ENCODE assay signal across 1 cellular context in genomic region chr1:17010601-17011438, GRCh38.
TF ChIP-seq lines count a peak whose summit lies in the region.

No MANE protein-coding gene starts in this region.

TF ChIP-seq in K562, 482 proteins besides CTCF, POLR2A, EP300 and RAD21 (continues in another document):
- no peak for TF ChIP-seq BRCA1 (IDR thresholded peaks at IDR 0.05)
- TF ChIP-seq BRCA1 (CRISPR knock-in tag; IDR thresholded peaks at IDR 0.05): peak; percentile 68; the same call in 1 of the 2 replicates
- no peak for TF ChIP-seq TAF15 (IDR thresholded peaks at IDR 0.05; ENCODE audit: low read depth, low read length)
- TF ChIP-seq ZBTB1 (CRISPR knock-in tag; IDR thresholded peaks at IDR 0.05; ENCODE audit: borderline replicate concordance, low read depth): no peak
- peak; percentile 12 for TF ChIP-seq PHF20 (IDR thresholded peaks at IDR 0.05; ENCODE audit: partially characterized antibody)
- no peak for TF ChIP-seq PATZ1 (CRISPR knock-in tag; IDR thresholded peaks at IDR 0.05; ENCODE audit: borderline replicate concordance)
- no peak for TF ChIP-seq NBN (IDR thresholded peaks at IDR 0.05; ENCODE audit: low read depth)
- no peak for TF ChIP-seq KLF13 (tag; IDR thresholded peaks at IDR 0.05; ENCODE audit: borderline replicate concordance, low read depth)
- TF ChIP-seq ID3 (CRISPR knock-in tag; IDR thresholded peaks at IDR 0.05): no peak
- TF ChIP-seq ID3 (tag; IDR thresholded peaks at IDR 0.05): no peak
- 0 out of 4 replicates have a peak, but pooled peaks of 1 of the 2 experiments have one; percentile 21 for TF ChIP-seq KDM1A (IDR thresholded peaks at IDR 0.05)
- no peak for TF ChIP-seq ZNF121 (CRISPR knock-in tag; conservative IDR thresholded peaks at IDR 0.05)
- TF ChIP-seq SREBF2 (CRISPR knock-in tag; IDR thresholded peaks at IDR 0.05): no peak
- no peak for TF ChIP-seq TAF9B (IDR thresholded peaks at IDR 0.05; ENCODE audit: partially characterized antibody)
- TF ChIP-seq TCFL5 (CRISPR knock-in tag; conservative IDR thresholded peaks at IDR 0.05): no peak
- 0 out of 2 replicates have a peak, but pooled peaks have one; percentile 13 for TF ChIP-seq ZNF12 (CRISPR knock-in tag; IDR thresholded peaks at IDR 0.05)
- no peak for TF ChIP-seq ZNF398 (CRISPR knock-in tag; IDR thresholded peaks at IDR 0.05)
- TF ChIP-seq CHCHD3 (CRISPR knock-in tag; IDR thresholded peaks at IDR 0.05): no peak
- TF ChIP-seq MITF (IDR thresholded peaks at IDR 0.05): no peak
- no peak for TF ChIP-seq GTF2A2 (tag; IDR thresholded peaks at IDR 0.05)
- TF ChIP-seq ZNF24 (IDR thresholded peaks at IDR 0.05): peak; percentile 84; the same call in 1 of the 2 replicates
- no peak for TF ChIP-seq STAG1 (CRISPR knock-in tag; IDR thresholded peaks at IDR 0.05; ENCODE audit: borderline replicate concordance)
- TF ChIP-seq POLR2H (tag; IDR thresholded peaks at IDR 0.05; ENCODE audit: low read depth): no peak
- no peak for TF ChIP-seq CBX8 (IDR thresholded peaks at IDR 0.05; ENCODE audit: borderline replicate concordance, extremely low read depth, low read depth, low read length, poor library complexity, severe bottlenecking)
- no peak for TF ChIP-seq ZNF354B (CRISPR knock-in tag; IDR thresholded peaks at IDR 0.05)
- TF ChIP-seq SLC30A9 (CRISPR knock-in tag; IDR thresholded peaks at IDR 0.05): no peak
- TF ChIP-seq SRSF1 (IDR thresholded peaks at IDR 0.05; ENCODE audit: low read depth, low read length): no peak
- no peak for TF ChIP-seq PBX2 (CRISPR knock-in tag; IDR thresholded peaks at IDR 0.05; ENCODE audit: low read depth)
- TF ChIP-seq PBX2 (tag; conservative IDR thresholded peaks at IDR 0.05; ENCODE audit: low read depth): no peak
- TF ChIP-seq ZBTB34 (CRISPR knock-in tag; IDR thresholded peaks at IDR 0.05): no peak
- TF ChIP-seq ZNF644 (tag; IDR thresholded peaks at IDR 0.05; ENCODE audit: low read depth): no peak
- TF ChIP-seq EWSR1 (IDR thresholded peaks at IDR 0.05; ENCODE audit: borderline replicate concordance, low read depth, partially characterized antibody): no peak
- no peak for TF ChIP-seq ZBTB12 (CRISPR knock-in tag; IDR thresholded peaks at IDR 0.05)
- no peak for TF ChIP-seq DNMT1 (IDR thresholded peaks at IDR 0.05)
- TF ChIP-seq RBM25 (IDR thresholded peaks at IDR 0.05; ENCODE audit: low read depth, low read length, severe bottlenecking): peak; percentile 62
- no peak for TF ChIP-seq RERE (CRISPR knock-in tag; IDR thresholded peaks at IDR 0.05; ENCODE audit: borderline replicate concordance)
- TF ChIP-seq ZNF740 (CRISPR knock-in tag; IDR thresholded peaks at IDR 0.05): 0 out of 2 replicates have a peak, but pooled peaks have one; percentile 40
- no peak for TF ChIP-seq ZNF740 (tag; IDR thresholded peaks at IDR 0.05)
- TF ChIP-seq RHOXF2B (CRISPR knock-in tag; conservative IDR thresholded peaks at IDR 0.05): no peak
- no peak for TF ChIP-seq FOXP1 (CRISPR knock-in tag; IDR thresholded peaks at IDR 0.05)
- no peak for TF ChIP-seq ZNF764 (CRISPR knock-in tag; IDR thresholded peaks at IDR 0.05; ENCODE audit: low read depth)
- no peak for TF ChIP-seq ARNT (IDR thresholded peaks at IDR 0.05)
- no peak for TF ChIP-seq SMAD1 (IDR thresholded peaks at IDR 0.05; ENCODE audit: low read depth, low read length, partially characterized antibody)
- no peak for TF ChIP-seq SRSF3 (IDR thresholded peaks at IDR 0.05; ENCODE audit: insufficient read depth, low read length)
- no peak for TF ChIP-seq PREB (CRISPR knock-in tag; IDR thresholded peaks at IDR 0.05)
- no peak for TF ChIP-seq ZNF436 (CRISPR knock-in tag; IDR thresholded peaks at IDR 0.05)
- TF ChIP-seq ZNF766 (CRISPR knock-in tag; conservative IDR thresholded peaks at IDR 0.05): no peak
- TF ChIP-seq CC2D1A (IDR thresholded peaks at IDR 0.05): no peak
- TF ChIP-seq ZNF282 (CRISPR knock-in tag; IDR thresholded peaks at IDR 0.05): no peak
- no peak for TF ChIP-seq ZNF274 (IDR thresholded peaks at IDR 0.05; ENCODE audit: borderline replicate concordance, low read depth, low read length)
- no peak for TF ChIP-seq SREBF1 (IDR thresholded peaks at IDR 0.05; ENCODE audit: borderline replicate concordance, low read depth, low read length)
